In genomic region chr18:31243740-31244512, GRCh38 we compare ENCODE assay signal across 1 cellular context.
A peak's percentile ranks its signal among the peaks of the same experiment; 100 is the strongest.
TF ChIP-seq lines count a peak whose summit lies in the region.

No MANE protein-coding gene starts in this region.

TF ChIP-seq in HepG2, 621 proteins besides CTCF, POLR2A, EP300 and RAD21 (continued from another document and continues in another):
- no peak for TF ChIP-seq ZNF441 (CRISPR knock-in tag; IDR thresholded peaks at IDR 0.05; ENCODE audit: borderline replicate concordance)
- TF ChIP-seq RCOR2 (CRISPR knock-in tag; IDR thresholded peaks at IDR 0.05): 0 out of 2 replicates have a peak, but pooled peaks have one; percentile 34
- peak; percentile 72 for TF ChIP-seq ERF (CRISPR knock-in tag; IDR thresholded peaks at IDR 0.05)
- TF ChIP-seq ZSCAN29 (CRISPR knock-in tag; conservative IDR thresholded peaks at IDR 0.05): 0 out of 2 replicates have a peak, but pooled peaks have one; percentile 53
- no peak for TF ChIP-seq FOSL1 (CRISPR knock-in tag; IDR thresholded peaks at IDR 0.05; ENCODE audit: borderline replicate concordance)
- no peak for TF ChIP-seq BATF2 (CRISPR knock-in tag; IDR thresholded peaks at IDR 0.05)
- no peak for TF ChIP-seq ATF7-NPFF (CRISPR knock-in tag; IDR thresholded peaks at IDR 0.05; ENCODE audit: low read depth)
- TF ChIP-seq ZNF607 (CRISPR knock-in tag; IDR thresholded peaks at IDR 0.05; ENCODE audit: borderline replicate concordance): 0 out of 2 replicates have a peak, but pooled peaks have one; percentile 51
- TF ChIP-seq HMG20B (CRISPR knock-in tag; conservative IDR thresholded peaks at IDR 0.05): peak; percentile 56; the same call in 1 of the 2 replicates
- TF ChIP-seq ETV5 (CRISPR knock-in tag; IDR thresholded peaks at IDR 0.05; ENCODE audit: borderline replicate concordance): peak; percentile 78; the same call in 1 of the 2 replicates
- TF ChIP-seq KLF15 (CRISPR knock-in tag; IDR thresholded peaks at IDR 0.05; ENCODE audit: borderline replicate concordance): no peak
- peak; percentile 90 for TF ChIP-seq SKI (IDR thresholded peaks at IDR 0.05; ENCODE audit: partially characterized antibody)
- TF ChIP-seq HNRNPL (IDR thresholded peaks at IDR 0.05; ENCODE audit: low read depth, low read length): no peak
- 0 out of 2 replicates have a peak, but pooled peaks have one; percentile 46 for TF ChIP-seq ARNTL (CRISPR knock-in tag; IDR thresholded peaks at IDR 0.05)
- no peak for TF ChIP-seq ATF1 (CRISPR knock-in tag; IDR thresholded peaks at IDR 0.05)
- no peak for TF ChIP-seq ZNF570 (CRISPR knock-in tag; IDR thresholded peaks at IDR 0.05; ENCODE audit: borderline replicate concordance)
- TF ChIP-seq FOXA1 (IDR thresholded peaks at IDR 0.05): no peak
- TF ChIP-seq FOXA1 (CRISPR knock-in tag; IDR thresholded peaks at IDR 0.05): peak; percentile 16; the same call in 1 of the 2 replicates
- TF ChIP-seq SIX1 (CRISPR knock-in tag; IDR thresholded peaks at IDR 0.05; ENCODE audit: borderline replicate concordance): peak; percentile 70; the same call in 1 of the 2 replicates
- TF ChIP-seq ZMYM4 (CRISPR knock-in tag; IDR thresholded peaks at IDR 0.05): peak; percentile 75
- TF ChIP-seq SYNCRIP (IDR thresholded peaks at IDR 0.05; ENCODE audit: insufficient read depth, low read depth, low read length): no peak
- TF ChIP-seq FOXO1 (CRISPR knock-in tag; IDR thresholded peaks at IDR 0.05): peak; percentile 65; the same call in 1 of the 2 replicates
- TF ChIP-seq ZNF512 (CRISPR knock-in tag; IDR thresholded peaks at IDR 0.05): no peak
- no peak for TF ChIP-seq ZBTB39 (CRISPR knock-in tag; IDR thresholded peaks at IDR 0.05)
- TF ChIP-seq ZSCAN30 (CRISPR knock-in tag; IDR thresholded peaks at IDR 0.05): no peak
- TF ChIP-seq HOXA5 (CRISPR knock-in tag; IDR thresholded peaks at IDR 0.05): 0 out of 2 replicates have a peak, but pooled peaks have one; percentile 70
- peak; percentile 27; the same call in 1 of the 2 replicates for TF ChIP-seq HNF1B (CRISPR knock-in tag; IDR thresholded peaks at IDR 0.05)
- no peak for TF ChIP-seq FOXP1 (IDR thresholded peaks at IDR 0.05)
- TF ChIP-seq FOXP1 (CRISPR knock-in tag; IDR thresholded peaks at IDR 0.05): peak; percentile 57; the same call in 1 of the 2 replicates
- TF ChIP-seq POGZ (CRISPR knock-in tag; IDR thresholded peaks at IDR 0.05): peak; percentile 51; the same call in 1 of the 2 replicates
- no peak for TF ChIP-seq PRMT3 (CRISPR knock-in tag; IDR thresholded peaks at IDR 0.05; ENCODE audit: borderline replicate concordance, low read depth)
- no peak for TF ChIP-seq ZFP36L1 (CRISPR knock-in tag; IDR thresholded peaks at IDR 0.05)
- peak; percentile 37; the same call in 1 of the 2 replicates for TF ChIP-seq PHF8 (CRISPR knock-in tag; IDR thresholded peaks at IDR 0.05)
- TF ChIP-seq SP5 (CRISPR knock-in tag; IDR thresholded peaks at IDR 0.05; ENCODE audit: borderline replicate concordance, low read depth): 0 out of 2 replicates have a peak, but pooled peaks have one; percentile 47
- TF ChIP-seq CENPT (CRISPR knock-in tag; IDR thresholded peaks at IDR 0.05; ENCODE audit: low read depth): no peak
- no peak for TF ChIP-seq BORCS8-MEF2B (CRISPR knock-in tag; IDR thresholded peaks at IDR 0.05)
- TF ChIP-seq RARA (CRISPR knock-in tag; IDR thresholded peaks at IDR 0.05): peak; percentile 95
- peak; percentile 48; the same call in 1 of the 2 replicates for TF ChIP-seq ZNF281 (CRISPR knock-in tag; IDR thresholded peaks at IDR 0.05; ENCODE audit: borderline replicate concordance)
- 0 out of 2 replicates have a peak, but pooled peaks have one; percentile 37 for TF ChIP-seq ZNF556 (CRISPR knock-in tag; IDR thresholded peaks at IDR 0.05; ENCODE audit: borderline replicate concordance)
- TF ChIP-seq ELF3 (CRISPR knock-in tag; IDR thresholded peaks at IDR 0.05): peak; percentile 47; the same call in 1 of the 2 replicates
- TF ChIP-seq TOE1 (CRISPR knock-in tag; IDR thresholded peaks at IDR 0.05): no peak
- TF ChIP-seq MIER2 (CRISPR knock-in tag; IDR thresholded peaks at IDR 0.05): peak; percentile 70; the same call in 1 of the 2 replicates
- TF ChIP-seq ZBTB25 (CRISPR knock-in tag; IDR thresholded peaks at IDR 0.05): no peak; the same call in 1 of the 2 replicates
- peak; percentile 65 for TF ChIP-seq HMGXB3 (CRISPR knock-in tag; IDR thresholded peaks at IDR 0.05; ENCODE audit: borderline replicate concordance)
- no peak for TF ChIP-seq SMARCC2 (IDR thresholded peaks at IDR 0.05)
- no peak for TF ChIP-seq PLRG1 (conservative IDR thresholded peaks at IDR 0.05)
- TF ChIP-seq ZNF205 (CRISPR knock-in tag; IDR thresholded peaks at IDR 0.05): peak; percentile 78
- TF ChIP-seq POGK (CRISPR knock-in tag; conservative IDR thresholded peaks at IDR 0.05): peak; percentile 35; the same call in 1 of the 2 replicates
